ENCODE assay signal across 14 cellular contexts in the genomic region with DNA sequence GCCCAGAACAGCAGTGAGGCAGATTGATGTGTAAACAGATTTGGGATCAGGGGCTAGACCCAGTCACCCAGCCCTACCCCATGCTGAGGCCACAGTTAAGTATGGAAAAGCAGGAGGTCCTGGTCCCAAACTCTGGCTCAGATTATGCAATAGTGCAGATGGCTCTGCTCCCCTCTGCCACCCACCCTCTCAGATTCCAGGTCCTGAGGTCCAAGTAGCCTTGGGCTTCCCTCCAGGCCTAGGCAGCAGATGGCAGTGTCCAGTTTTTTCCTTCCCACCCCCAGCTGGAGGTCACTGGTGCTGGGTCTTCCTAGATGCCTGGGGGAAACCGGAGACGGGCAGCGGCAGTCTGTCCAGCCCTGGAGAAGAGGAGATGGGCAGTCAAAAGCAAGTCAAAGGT. TPM values are rescaled to one million over a fixed set of nuclear protein-coding genes. Genes with fewer than 3 reads are reported as not detected.
A peak's percentile ranks its signal among the peaks of the same experiment; 100 is the strongest.
DNase-seq lines count a peak whose midpoint lies in the region; ATAC-seq and TF ChIP-seq lines count a peak whose summit lies in the region.
"Had no signal": no experiment of that assay in that cellular context is flagged by ENCODE, and none has a peak within 500 bp of the region (broad histone marks: within the 10 kb centered on the region; RNA-seq: fewer than 3 reads in every experiment).

No MANE protein-coding gene starts in this region.

- H3K27ac ChIP-seq in WERI-Rb-1, result peak overlapping the region; percentile 3; the same call in 1 of the 2 replicates

- TF ChIP-seq CTCF in WERI-Rb-1 (IDR thresholded peaks at IDR 0.05; ENCODE audit: low read depth, low read length), result no peak; the same call in 1 of the 2 replicates

- H3K9me3 ChIP-seq in WERI-Rb-1 (ENCODE audit: severe bottlenecking), result no peaks in the 10 kb centered on the region
- H3K9me3 ChIP-seq: BE2C had no signal

- DNase-seq in WERI-Rb-1, result peak; percentile 35
- DNase-seq in cerebellar cortex (ENCODE audit: low spot score), result peak; percentile 53
- peak; percentile 34 for DNase-seq in myocyte (ENCODE audit: low read depth)
- peak; percentile 3 for DNase-seq in retina
- DNase-seq in CD1c-positive myeloid dendritic cell (ENCODE audit: extremely low spot score), result no peak
- no peak for DNase-seq in stimulated activated CD4-positive, alpha-beta T cell treated with anti-CD3 and anti-CD28 coated beads, Interleukin-1b, Interleukin-23, amount 100 ng/mL, for 48 hours
- DNase-seq in GF-D8 (lab: John Stamatoyannopoulos, UW), result no peak
- DNase-seq: DMS153, DMS79 had no signal

- peaks cover 12% of the 10 kb centered on the region for H3K27me3 ChIP-seq in WERI-Rb-1 (ENCODE audit: insufficient read depth, low read depth, severe bottlenecking)

- H3K4me3 ChIP-seq in WERI-Rb-1 (ENCODE audit: low read depth, low read length), result no peak overlapping the region
- H3K4me3 ChIP-seq: GM23338 had no signal

- no peak for ATAC-seq in HG03521 (IDR thresholded peaks at IDR 0.05; ENCODE audit: unreplicated experiment)

- peaks cover 41% of the 10 kb centered on the region for H3K36me3 ChIP-seq in WERI-Rb-1

RNA-seq across cellular contexts. Expression of a gene that starts 2.8 kb away (rescaled TPM):
- total RNA-seq in myocyte, result 0.21 and 0.27 TPM in 2 replicates
- 0.05 TPM for polyA plus RNA-seq in myocyte (2012)
- total RNA-seq: Daoy, GM23338, H7 had no signal
- polyA plus RNA-seq: GM23338 had no signal

RNA-seq across cellular contexts. Expression of a gene that starts 13.3 kb away (rescaled TPM):
- 27.0 and 27.5 TPM in 2 replicates for total RNA-seq in myocyte
- polyA plus RNA-seq in myocyte (2012), result 33.6 TPM

RNA-seq across cellular contexts. Expression of a gene that starts 27.6 kb away (rescaled TPM):
- total RNA-seq in myocyte, result 1.2 TPM in 1 of 2 replicates, not detected in the other
- 1.2 TPM for polyA plus RNA-seq in myocyte (2012)

RNA-seq across cellular contexts. Expression of a gene that starts 33.8 kb away (rescaled TPM):
- 1,860 and 2,094 TPM in 2 replicates for total RNA-seq in myocyte
- polyA plus RNA-seq in myocyte (2012), result 1,240 TPM

RNA-seq across cellular contexts. Expression of a gene that starts 36.8 kb away (rescaled TPM):
- total RNA-seq in myocyte, result 26.6 and 32.2 TPM in 2 replicates
- polyA plus RNA-seq in myocyte (2012), result 31.0 TPM

Comparison
In these comparisons a context has a peak if more than half of its experiments do, and no peak if none do; other contexts are left out.
1. DNase-seq: peak in WERI-Rb-1 (single experiment), cerebellar cortex (single experiment), myocyte (single experiment) and retina (single experiment); none in CD1c-positive myeloid dendritic cell (single experiment), stimulated activated CD4-positive, alpha-beta T cell treated with anti-CD3 and anti-CD28 coated beads, Interleukin-1b, Interleukin-23, amount 100 ng/mL, for 48 hours (single experiment) and GF-D8 (single experiment).